Comparison of ENCODE assay signal across 1 cellular context in genomic region chr3:15151166-15151565, GRCh38.
TF ChIP-seq lines count a peak whose summit lies in the region.

No MANE protein-coding gene starts in this region.

TF ChIP-seq in K562, 482 proteins besides CTCF, POLR2A, EP300 and RAD21:
- TF ChIP-seq FOSL1 (tag; conservative IDR thresholded peaks at IDR 0.05) = peak; percentile 37
- TF ChIP-seq MAZ (CRISPR knock-in tag; conservative IDR thresholded peaks at IDR 0.05 in 1 of 2, IDR thresholded peaks at IDR 0.05 in 1 of 2) = no peak
- TF ChIP-seq ELF2 (CRISPR knock-in tag; IDR thresholded peaks at IDR 0.05) = no peak
